ENCODE assay signal across 9 cellular contexts in the genomic region with DNA sequence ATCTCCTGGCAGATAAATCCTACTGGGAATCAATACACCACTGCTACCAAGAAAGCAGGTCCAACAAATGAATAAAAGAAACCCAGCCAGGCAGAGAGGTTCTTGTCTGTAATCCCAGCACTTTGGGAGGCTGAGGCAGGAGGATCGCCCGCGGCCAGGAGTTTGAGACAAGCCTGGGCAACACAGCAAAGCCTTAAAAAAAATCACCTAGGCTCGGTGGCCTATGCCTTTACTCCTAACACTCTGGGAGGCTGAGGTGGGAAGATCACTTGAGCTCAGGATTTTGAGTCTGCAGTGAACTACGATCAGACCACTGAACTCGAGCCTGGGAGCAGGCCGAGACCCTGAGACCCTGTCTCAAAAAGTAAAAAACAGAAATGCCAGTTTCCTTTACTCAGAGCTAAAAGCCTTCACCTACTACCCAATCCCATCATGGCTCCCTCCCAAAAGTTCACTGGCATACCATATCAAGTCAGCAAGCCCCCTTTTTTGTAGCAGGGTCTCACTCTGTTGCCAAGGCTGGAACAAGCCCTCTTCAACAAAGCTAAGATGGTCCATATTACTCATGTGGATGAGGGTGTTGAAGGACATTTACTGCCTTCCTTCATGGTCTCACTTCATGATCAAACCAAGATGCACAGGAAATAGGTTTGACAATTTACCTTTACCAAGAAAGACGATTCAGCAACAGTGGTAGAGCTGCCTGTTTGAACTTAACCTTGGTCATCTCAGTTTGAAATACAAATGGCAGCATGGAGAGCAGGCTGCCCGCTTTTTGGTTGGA. TPM values are rescaled to one million over a fixed set of nuclear protein-coding genes. Genes with fewer than 3 reads are reported as not detected.
DNase-seq lines count a peak whose midpoint lies in the region; ATAC-seq and TF ChIP-seq lines count a peak whose summit lies in the region.
"Had no signal": no experiment of that assay in that cellular context is flagged by ENCODE, and none has a peak within 500 bp of the region (broad histone marks: within the 10 kb centered on the region; RNA-seq: fewer than 3 reads in every experiment).

No MANE protein-coding gene starts in this region.

- no peak for DNase-seq in GM06990 (ENCODE audit: extremely low read depth, insufficient read length)
- DNase-seq in colonic mucosa: no peak
- no peak for DNase-seq in trophoblast cell
- no peak for DNase-seq in NCI-H2107 treated with DMSO at 0.1 percent for 48 hours (lab: John Stamatoyannopoulos, UW; ENCODE audit: unreplicated experiment)
- no peak for DNase-seq in SIG-M5 treated with dmso at 0.1 percent for 504 hours (lab: John Stamatoyannopoulos, UW; ENCODE audit: unreplicated experiment)
- no peak for DNase-seq in NCI-H1694 (lab: John Stamatoyannopoulos, UW)
- DNase-seq: SW 1271 had no signal

- H2AFZ ChIP-seq in OCI-LY1 (ENCODE audit: low read length) (no peak overlapping the region), trophoblast cell (ENCODE audit: insufficient read depth, low read length, poor library complexity) (peak overlapping the region; percentile 21)

- H2BK12ac ChIP-seq in trophoblast cell (ENCODE audit: low read length): no peak overlapping the region

- H4K8ac ChIP-seq in trophoblast cell (ENCODE audit: low read depth, low read length): no peak overlapping the region

- H3K18ac ChIP-seq in trophoblast cell (ENCODE audit: low read length): no peak overlapping the region

- H3K23ac ChIP-seq in trophoblast cell (ENCODE audit: low read length): no peak overlapping the region

- no peak overlapping the region for H2AK5ac ChIP-seq in trophoblast cell (ENCODE audit: low read length)

- peaks cover 9% of the 10 kb centered on the region for H4K20me1 ChIP-seq in OCI-LY1 (ENCODE audit: insufficient read depth, low read length)

- WGBS in trophoblast cell (ENCODE audit: extremely low coverage, insufficient coverage, insufficient read length): no CpG with 5 or more reads among the region's 9 CpGs

- H2BK5ac ChIP-seq in trophoblast cell (ENCODE audit: low read depth, low read length, poor library complexity): no peak overlapping the region

- H3K9ac ChIP-seq in OCI-LY1 (ENCODE audit: low read length): peak overlapping the region; percentile 100
- H3K9ac ChIP-seq in colonic mucosa (ENCODE audit: low read depth in 2 of 2, low read length in 2 of 2): no peak overlapping the region
- H3K9ac ChIP-seq in trophoblast cell (ENCODE audit: low read length): no peak overlapping the region

- no peak overlapping the region for H2BK120ac ChIP-seq in trophoblast cell (ENCODE audit: insufficient read depth, low read length, poor library complexity)

- peaks cover 83% of the 10 kb centered on the region for H3K4me1 ChIP-seq in OCI-LY1 (ENCODE audit: insufficient read depth, low read length, severe bottlenecking)
- H3K4me1 ChIP-seq in colonic mucosa: peaks cover 25% of the 10 kb centered on the region
- peaks cover 6 to 7% of the 10 kb centered on the region in 2 experiments for H3K4me1 ChIP-seq in trophoblast cell (ENCODE audit: control insufficient read depth in 1 of 2, insufficient read depth in 2 of 2, low read length in 2 of 2)

- peak overlapping the region; percentile 85 for H3K4ac ChIP-seq in trophoblast cell (ENCODE audit: low read depth, low read length)

- no peaks in the 10 kb centered on the region for H3K9me2 ChIP-seq in OCI-LY1 (ENCODE audit: low read depth, low read length)

- H3K14ac ChIP-seq in trophoblast cell (ENCODE audit: low read length): no peak overlapping the region

- H3K4me3 ChIP-seq in GM06990 (replicated peaks; ENCODE audit: low read depth, low read length) (peak overlapping the region; percentile 96), OCI-LY1 (ENCODE audit: low read depth, low read length, poor library complexity, severe bottlenecking) (peak overlapping the region; percentile 98), colonic mucosa (no peak overlapping the region), trophoblast cell (ENCODE audit: low read depth, low read length) (no peak overlapping the region)

- H3K79me1 ChIP-seq in trophoblast cell (ENCODE audit: low read length): peaks cover 12% of the 10 kb centered on the region

- H3K36me3 ChIP-seq in GM06990 (ENCODE audit: control insufficient read depth, insufficient read depth, low read length) (peaks cover 8% of the 10 kb centered on the region), OCI-LY1 (ENCODE audit: insufficient read depth, low read length) (peaks cover 98% of the 10 kb centered on the region), colonic mucosa (no peaks in the 10 kb centered on the region), trophoblast cell (ENCODE audit: control insufficient read depth in 1 of 2, insufficient read depth in 2 of 2, low read length in 2 of 2) (peaks cover 2 to 6% of the 10 kb centered on the region in 2 experiments)

- H3K79me2 ChIP-seq in OCI-LY1 (ENCODE audit: insufficient read depth, low read length) (peaks cover 100% of the 10 kb centered on the region), trophoblast cell (ENCODE audit: control insufficient read depth, insufficient read depth, low read length, poor library complexity) (peaks cover 40% of the 10 kb centered on the region)

- no peak for ATAC-seq in HG03108 (IDR thresholded peaks at IDR 0.05; ENCODE audit: unreplicated experiment)

- H3K27ac ChIP-seq in OCI-LY1 (ENCODE audit: low read depth, low read length, poor library complexity, severe bottlenecking) (peak overlapping the region; percentile 28), colonic mucosa (peak overlapping the region; percentile 62), trophoblast cell (ENCODE audit: low read depth, low read length) (no peak overlapping the region)

- H3K4me2 ChIP-seq in OCI-LY1 (ENCODE audit: low read length) (peak overlapping the region; percentile 98), trophoblast cell (ENCODE audit: low read length) (no peak overlapping the region)

- H4K91ac ChIP-seq in trophoblast cell (ENCODE audit: low read depth, low read length): no peak overlapping the region

- H4K12ac ChIP-seq in trophoblast cell (ENCODE audit: low read depth, low read length): no peak overlapping the region

- H3F3A ChIP-seq in OCI-LY1 (ENCODE audit: insufficient read depth, low read length): no peaks in the 10 kb centered on the region

- no peaks in the 10 kb centered on the region for H3K9me3 ChIP-seq in OCI-LY1 (ENCODE audit: low read length)
- no peaks in the 10 kb centered on the region for H3K9me3 ChIP-seq in colonic mucosa
- H3K9me3 ChIP-seq in trophoblast cell (ENCODE audit: insufficient read depth, low read depth, low read length): no peaks in the 10 kb centered on the region

- H3K27me3 ChIP-seq in GM06990 (replicated peaks; ENCODE audit: control insufficient read depth, insufficient read depth, low read length): no peaks in the 10 kb centered on the region
- H3K27me3 ChIP-seq in OCI-LY1 (ENCODE audit: insufficient read depth, low read length): no peaks in the 10 kb centered on the region
- no peaks in the 10 kb centered on the region for H3K27me3 ChIP-seq in colonic mucosa
- H3K27me3 ChIP-seq in trophoblast cell (ENCODE audit: insufficient read depth, low read length): no peaks in the 10 kb centered on the region

- no peak for TF ChIP-seq CTCF in GM06990 (IDR thresholded peaks at IDR 0.05; ENCODE audit: insufficient read depth, low read length, poor library complexity, severe bottlenecking)
- TF ChIP-seq CTCF in OCI-LY1 (IDR thresholded peaks at IDR 0.05; ENCODE audit: low read length): no peak
- no peak for TF ChIP-seq CTCF in colonic mucosa (IDR thresholded peaks at IDR 0.05)

- intact Hi-C loops in colonic mucosa (cut with DNase I): no loop called here

RNA-seq across cellular contexts. Expression of a gene that starts 5.3 kb away (rescaled TPM):
- 100 to 1,000 TPM; 116 to 119 TPM for total RNA-seq in colonic mucosa
- 333 and 360 TPM in 2 replicates for polyA plus RNA-seq in trophoblast cell (2013)

RNA-seq across cellular contexts. Expression of a gene that starts 5.5 kb away (rescaled TPM):
- total RNA-seq in colonic mucosa: 10 to 100 TPM; 20.5 to 21.1 TPM
- 20.7 and 21.8 TPM in 2 replicates for polyA plus RNA-seq in trophoblast cell (2013)

Comparison
In these comparisons a context has a peak if more than half of its experiments do, and no peak if none do; other contexts are left out.
1. H3K4me3 ChIP-seq: peak in GM06990 (single experiment) and OCI-LY1 (single experiment); none in colonic mucosa (single experiment) and trophoblast cell (single experiment).